In genomic region chr22:22593964-22594656, GRCh38 we compare ENCODE assay signal across 8 cellular contexts. TPM values are rescaled to one million over a fixed set of nuclear protein-coding genes. Genes with fewer than 3 reads are reported as not detected.
DNase-seq lines count a peak whose midpoint lies in the region; ATAC-seq and TF ChIP-seq lines count a peak whose summit lies in the region.

No MANE protein-coding gene starts in this region.

- H3K9me3 ChIP-seq in tibial artery: no peaks in the 10 kb centered on the region

- no peaks in the 10 kb centered on the region for H3K36me3 ChIP-seq in tibial artery

- no peaks in the 10 kb centered on the region for H3K4me1 ChIP-seq in tibial artery

- H3K36me3 Mint-ChIP-seq in effector memory CD8-positive, alpha-beta T cell (ENCODE audit: insufficient read depth): peaks cover 3% of the 10 kb centered on the region
- no peaks in the 10 kb centered on the region for H3K36me3 Mint-ChIP-seq in naive B cell

- TF ChIP-seq CTCF in tibial artery (IDR thresholded peaks at IDR 0.05): peak; percentile 29 to 38

- peaks cover 4 to 5% of the 10 kb centered on the region in 2 donors for H3K4me1 Mint-ChIP-seq in effector memory CD8-positive, alpha-beta T cell (ENCODE audit: low read depth in 2 of 2)
- peaks cover 12 to 25% (median 23%) of the 10 kb centered on the region in 3 donors for H3K4me1 Mint-ChIP-seq in naive B cell

- no peak overlapping the region for H3K27ac ChIP-seq in tibial artery

- no peak overlapping the region for H3K27ac Mint-ChIP-seq in effector memory CD8-positive, alpha-beta T cell
- H3K27ac Mint-ChIP-seq in naive B cell: peak overlapping the region; percentile 3 to 97 (median 70)

- intact Hi-C loops in tibial artery (cut with DNase I; ENCODE audit: low total_unique reads): no loop called here

- H3K27me3 ChIP-seq in tibial artery: peaks cover 0 to 8% of the 10 kb centered on the region in 2 donors

- H3K4me3 Mint-ChIP-seq in effector memory CD8-positive, alpha-beta T cell: no peak overlapping the region
- no peak overlapping the region for H3K4me3 Mint-ChIP-seq in naive B cell

- peak; percentile 34 for DNase-seq in SIG-M5 treated with dmso at 0.1 percent for 504 hours (lab: John Stamatoyannopoulos, UW; ENCODE audit: unreplicated experiment)
- no peak for DNase-seq in SIG-M5 (lab: John Stamatoyannopoulos, UW)
- DNase-seq in NCI-H1092 treated with DMSO at 0.1 percent for 48 hours (lab: John Stamatoyannopoulos, UW): peak; percentile 9
- peak; percentile 35 to 42 for DNase-seq in activated CD4-positive, alpha-beta T cell treated with anti-CD3 and anti-CD28 coated beads for 4 hours
- peak; percentile 42 to 58 (median 46) for DNase-seq in effector memory CD8-positive, alpha-beta T cell
- DNase-seq in naive B cell: peak; percentile 58
- DNase-seq in tibial artery: peak in 1 of 2 donors; percentile 29

- H3K9me3 Mint-ChIP-seq in effector memory CD8-positive, alpha-beta T cell: no peaks in the 10 kb centered on the region
- H3K9me3 Mint-ChIP-seq in naive B cell: peaks cover 0 to 4% (median 0%) of the 10 kb centered on the region in 7 donors

- H3K4me3 ChIP-seq in tibial artery: no peak overlapping the region

- H3K27me3 Mint-ChIP-seq in effector memory CD8-positive, alpha-beta T cell: peaks cover 9 to 44% of the 10 kb centered on the region in 2 donors
- no peaks in the 10 kb centered on the region for H3K27me3 Mint-ChIP-seq in naive B cell

- ATAC-seq in effector memory CD8-positive, alpha-beta T cell (replicated peaks): peak; percentile 57
- ATAC-seq in naive B cell (ENCODE audit: low read depth in 2 of 2) (peak; percentile 84 to 93), HG03354 (IDR thresholded peaks at IDR 0.05; ENCODE audit: poor library complexity, severe bottlenecking, unreplicated experiment) (no peak)

RNA-seq across cellular contexts. Expression of gene PRAME, which starts 35.0 kb away (rescaled TPM):
- polyA plus RNA-seq in naive B cell (ENCODE audit: low read depth in 6 of 6): not detected

RNA-seq across cellular contexts. Expression of gene GGTLC2, which starts 50.3 kb away (rescaled TPM):
- not detected for polyA plus RNA-seq in naive B cell (ENCODE audit: low read depth in 6 of 6)

Comparison
In these comparisons a context has a peak if more than half of its experiments do, and no peak if none do; other contexts are left out.
1. H3K27ac Mint-ChIP-seq: peak in naive B cell (6 of 6); none in effector memory CD8-positive, alpha-beta T cell (0 of 2).